Comparison of ENCODE assay signal across 8 cellular contexts in the genomic region with DNA sequence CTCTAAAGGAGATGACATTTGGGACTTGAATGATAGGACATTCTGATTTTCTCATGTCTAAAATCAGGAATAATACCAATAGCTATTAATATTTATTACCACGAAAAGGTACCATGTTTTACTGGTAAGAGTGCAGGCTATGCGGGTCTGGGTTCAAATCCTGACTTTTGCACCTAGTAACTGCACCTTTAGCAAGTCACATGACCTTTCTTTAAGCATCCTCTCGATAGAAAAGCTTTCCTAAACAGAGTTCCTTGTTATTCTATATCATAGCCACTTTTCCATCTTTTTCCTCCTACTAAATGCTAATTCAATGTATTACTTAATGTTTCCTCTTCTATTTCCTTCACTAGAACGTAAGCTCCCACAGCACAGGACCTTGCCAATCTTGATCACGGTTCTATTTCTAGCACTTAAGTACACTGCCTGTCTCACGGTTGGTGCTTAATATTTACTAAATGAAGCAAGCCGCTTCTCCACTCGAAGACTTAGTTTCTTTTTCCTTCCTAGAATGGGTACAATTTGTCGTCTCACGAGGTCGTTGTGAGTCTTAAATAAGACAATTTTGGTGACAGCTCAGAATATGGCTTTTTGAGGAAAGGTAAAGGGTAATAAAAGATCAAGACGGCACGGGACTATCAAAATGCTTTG. TPM values are rescaled to one million over a fixed set of nuclear protein-coding genes. Genes with fewer than 3 reads are reported as not detected.
DNase-seq lines count a peak whose midpoint lies in the region; ATAC-seq, FAIRE-seq and TF ChIP-seq lines count a peak whose summit lies in the region.

No MANE protein-coding gene starts in this region.

- peak overlapping the region; percentile 62 for H3K4me3 ChIP-seq in A549
- peak overlapping the region; percentile 77 for H3K4me3 ChIP-seq in HAP-1
- peak overlapping the region; percentile 89 to 98 for H3K4me3 ChIP-seq in kidney (ENCODE audit: low read length in 2 of 2)
- peak overlapping the region; percentile 87 for H3K4me3 ChIP-seq in testis

- intact Hi-C loops in kidney (cut with DNase I) (no loop called here), testis (cut with DNase I; ENCODE audit: low total_unique reads) (no loop called here)

- POLR2A ChIA-PET in A549 (lab: Yijun Ruan, JAX): interaction anchor here (1.3 to 1.9 kb wide), 2 partner anchors 27 to 139 kb away, joined by 3 to 8 read pairs; no protein-coding TSS in a partner anchor

- TF ChIP-seq POLR2A in A549 (IDR thresholded peaks at IDR 0.05; ENCODE audit: low read length) (no peak), testis (IDR thresholded peaks at IDR 0.05) (no peak)

- in situ Hi-C loops in HAP-1 (cut with MboI; ENCODE audit: low sequenced_read_pairs): no loop called here

- H3K4me1 ChIP-seq in A549: peaks cover 20% of the 10 kb centered on the region
- H3K4me1 ChIP-seq in HAP-1: peaks cover 22% of the 10 kb centered on the region
- H3K4me1 ChIP-seq in kidney (ENCODE audit: control insufficient read depth in 1 of 2, insufficient read depth in 1 of 2, low read depth in 1 of 2, low read length in 2 of 2): peaks cover 13 to 25% of the 10 kb centered on the region in 2 donors
- peaks cover 9% of the 10 kb centered on the region for H3K4me1 ChIP-seq in testis

- 8% methylated on average over 13 of the region's 13 CpGs for WGBS in A549 (ENCODE audit: missing lambda C conversion rate)
- 11 to 13% methylated on average over 13 of the region's 13 CpGs for WGBS in testis, 2 donors

- H3K9me3 ChIP-seq in A549 (no peaks in the 10 kb centered on the region), HAP-1 (no peaks in the 10 kb centered on the region), kidney (ENCODE audit: control insufficient read depth in 1 of 2, low read length in 2 of 2) (no peaks in the 10 kb centered on the region), testis (no peaks in the 10 kb centered on the region)

- ATAC-seq in A549 (no peak), GM21786 (IDR thresholded peaks at IDR 0.05; ENCODE audit: unreplicated experiment) (no peak)

- H3K27me3 ChIP-seq in HAP-1 (ENCODE audit: low read depth): no peaks in the 10 kb centered on the region
- H3K27me3 ChIP-seq in testis: no peaks in the 10 kb centered on the region

- no peak for TF ChIP-seq EP300 in A549 (IDR thresholded peaks at IDR 0.05)

- H3K27ac ChIP-seq in A549 (peak overlapping the region; percentile 86 to 98), kidney (ENCODE audit: low read depth in 2 of 2, low read length in 2 of 2) (peak overlapping the region; percentile 97 to 98), testis (peak overlapping the region in 1 of 2 donors; percentile 91)

- TF ChIP-seq CTCF in A549 (IDR thresholded peaks at IDR 0.05): no peak
- TF ChIP-seq CTCF in kidney (IDR thresholded peaks at IDR 0.05; ENCODE audit: borderline replicate concordance, extremely low read depth, insufficient read depth): no peak
- TF ChIP-seq CTCF in testis (IDR thresholded peaks at IDR 0.05): no peak

- H3K4me2 ChIP-seq in A549: peak overlapping the region; percentile 85

- H3K9ac ChIP-seq in kidney (ENCODE audit: low read length in 2 of 2): peak overlapping the region; percentile 79 to 93

- no peak for TF ChIP-seq RAD21 in A549 (conservative IDR thresholded peaks at IDR 0.05 in 1 of 2, IDR thresholded peaks at IDR 0.05 in 1 of 2)

- FAIRE-seq in A549 (lab: Jason Lieb, UNC) (no peak), kidney (lab: Jason Lieb, UNC) (no peak)

- CTCF ChIA-PET in A549 (lab: Yijun Ruan, JAX): interaction anchor here (0.6 to 5.2 kb wide), 5 partner anchors 16 to 165 kb away, joined by 3 to 28 read pairs (median 3); no protein-coding TSS in a partner anchor

- DNase-seq in A549 (ENCODE audit: low read depth in 1 of 2, low spot score in 1 of 2) (no peak), HAP-1 (ENCODE audit: low spot score in 2 of 2) (no peak), amniotic epithelial cell (ENCODE audit: low read depth) (peak; percentile 13), kidney (no peak), testis (no peak), COLO829 (ENCODE audit: low spot score) (no peak), medulla oblongata (ENCODE audit: extremely low spot score) (no peak)

- H3K36me3 ChIP-seq in HAP-1 (replicated peaks) (peaks cover 27% of the 10 kb centered on the region), kidney (ENCODE audit: control insufficient read depth in 1 of 2, insufficient read depth in 2 of 2, low read length in 2 of 2) (peaks cover 7 to 16% of the 10 kb centered on the region in 2 donors), testis (ENCODE audit: low read depth, missing control alignments) (no peaks in the 10 kb centered on the region)

TF ChIP-seq in A549, 52 proteins besides CTCF, POLR2A, EP300 and RAD21:
- no peak for TF ChIP-seq HOXB5 (CRISPR knock-in tag; IDR thresholded peaks at IDR 0.05)
- TF ChIP-seq ESRRA (IDR thresholded peaks at IDR 0.05; ENCODE audit: borderline replicate concordance, low read length): no peak

RNA-seq across cellular contexts. Expression of gene RBM18, which starts 0.8 kb away (rescaled TPM):
- polyA plus RNA-seq in A549 (2011; rRNA removed) (41.1 and 52.3 TPM in 2 replicates), A549 (2017; fragmentation: RNase III; extraction: RNeasy Plus Mini Kit Qiagen cat#74134 plus additional on column Dnase treatment) (13.3 to 13.8 TPM (median 13.5 TPM) in 3 replicates), kidney (ENCODE audit: insufficient read depth, low read depth, low replicate concordance) (17.5 TPM), testis (ENCODE audit: insufficient read depth, low read depth, low replicate concordance) (22.1 TPM)
- 9.1 and 9.4 TPM in 2 replicates for polyA plus RNA-seq in A549 (2012; cell fraction: cytosol; rRNA removed)
- polyA plus RNA-seq in A549 (2012; cell fraction: nucleus; rRNA removed): 2.5 and 2.6 TPM in 2 replicates
- polyA minus RNA-seq in A549 (2011; rRNA and poly(A)+ RNA removed): 14.0 and 17.6 TPM in 2 replicates
- total RNA-seq in kidney (18.5 TPM), testis (10 to 100 TPM; 10.0 to 11.8 TPM)

RNA-seq across cellular contexts. Expression of gene MRRF, which starts 0.9 kb away (rescaled TPM):
- 107 and 115 TPM in 2 replicates for polyA plus RNA-seq in A549 (2011; rRNA removed)
- polyA plus RNA-seq in A549 (2012; cell fraction: cytosol; rRNA removed): 49.0 and 52.1 TPM in 2 replicates
- polyA plus RNA-seq in A549 (2012; cell fraction: nucleus; rRNA removed): 22.6 and 38.4 TPM in 2 replicates
- 62.5 to 71.5 TPM (median 63.6 TPM) in 3 replicates for polyA plus RNA-seq in A549 (2017; fragmentation: RNase III; extraction: RNeasy Plus Mini Kit Qiagen cat#74134 plus additional on column Dnase treatment)
- polyA minus RNA-seq in A549 (2011; rRNA and poly(A)+ RNA removed): 53.4 and 80.2 TPM in 2 replicates
- 44.9 TPM for total RNA-seq in kidney
- 38.8 TPM for polyA plus RNA-seq in kidney (ENCODE audit: insufficient read depth, low read depth, low replicate concordance)
- 10 to 100 TPM; 45.5 to 54.1 TPM for total RNA-seq in testis
- 63.4 TPM for polyA plus RNA-seq in testis (ENCODE audit: insufficient read depth, low read depth, low replicate concordance)

RNA-seq across cellular contexts. Expression of gene LHX6, which starts 35.1 kb away (rescaled TPM):
- 0.26 and 0.29 TPM in 2 replicates for polyA plus RNA-seq in A549 (2011; rRNA removed)
- polyA plus RNA-seq in A549 (2012; cell fraction: cytosol; rRNA removed): 0.16 and 0.22 TPM in 2 replicates
- polyA plus RNA-seq in A549 (2012; cell fraction: nucleus; rRNA removed): 0.20 and 0.40 TPM in 2 replicates
- 0.14 to 0.38 TPM (median 0.20 TPM) in 3 replicates for polyA plus RNA-seq in A549 (2017; fragmentation: RNase III; extraction: RNeasy Plus Mini Kit Qiagen cat#74134 plus additional on column Dnase treatment)
- 0.19 and 0.21 TPM in 2 replicates for polyA minus RNA-seq in A549 (2011; rRNA and poly(A)+ RNA removed)
- total RNA-seq in kidney: 4.9 TPM
- 0.82 TPM for polyA plus RNA-seq in kidney (ENCODE audit: insufficient read depth, low read depth, low replicate concordance)
- 10 to 100 TPM in 1 of 2 donors, 1 to 10 TPM in 1; 8.8 to 11.5 TPM for total RNA-seq in testis
- polyA plus RNA-seq in testis (ENCODE audit: insufficient read depth, low read depth, low replicate concordance): 8.8 TPM
